Comparison of ENCODE assay signal across 1 cellular context in the genomic region with DNA sequence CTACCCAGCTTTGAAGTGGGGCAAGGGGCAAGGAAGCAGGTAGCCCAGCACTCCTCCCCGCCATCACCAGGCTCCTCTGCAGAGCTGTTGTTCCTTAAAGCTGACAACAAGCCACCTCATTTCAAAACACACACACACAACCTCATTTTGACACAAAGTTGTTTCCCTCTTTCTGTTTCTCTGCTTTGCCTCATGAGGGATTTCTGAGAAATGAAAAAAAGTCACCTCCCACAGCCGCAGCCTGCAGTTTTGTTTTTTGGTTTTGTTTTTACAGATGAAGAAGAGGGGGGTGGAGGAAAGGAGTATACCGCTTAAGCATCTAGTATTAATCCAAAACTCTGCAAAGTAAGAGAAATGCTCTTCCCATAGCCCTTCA.
TF ChIP-seq lines count a peak whose summit lies in the region.

No MANE protein-coding gene starts in this region.

TF ChIP-seq in GM23338, 12 proteins besides CTCF, POLR2A, EP300 and RAD21:
- TF ChIP-seq STAT1 (IDR thresholded peaks at IDR 0.05; ENCODE audit: unreplicated experiment) (no peak), NANOG (IDR thresholded peaks at IDR 0.05; ENCODE audit: borderline replicate concordance) (no peak), ZNF462 (CRISPR knock-in tag; IDR thresholded peaks at IDR 0.05) (no peak), ZNF331 (CRISPR knock-in tag; IDR thresholded peaks at IDR 0.05; ENCODE audit: low read depth) (no peak; the same call in 1 of the 2 replicates), JUNB (IDR thresholded peaks at IDR 0.05; ENCODE audit: unreplicated experiment) (no peak), POLR2AphosphoS5 (IDR thresholded peaks at IDR 0.05; ENCODE audit: low read depth) (no peak), EZH2phosphoT487 (IDR thresholded peaks at IDR 0.05; ENCODE audit: unreplicated experiment) (no peak), ZNF114 (CRISPR knock-in tag; IDR thresholded peaks at IDR 0.05) (no peak), EZH2 (IDR thresholded peaks at IDR 0.05; ENCODE audit: low read depth, unreplicated experiment) (no peak), CREB1 (CRISPR knock-in tag; IDR thresholded peaks at IDR 0.05; ENCODE audit: low read depth) (no peak)
- TF ChIP-seq, protein P1, sequence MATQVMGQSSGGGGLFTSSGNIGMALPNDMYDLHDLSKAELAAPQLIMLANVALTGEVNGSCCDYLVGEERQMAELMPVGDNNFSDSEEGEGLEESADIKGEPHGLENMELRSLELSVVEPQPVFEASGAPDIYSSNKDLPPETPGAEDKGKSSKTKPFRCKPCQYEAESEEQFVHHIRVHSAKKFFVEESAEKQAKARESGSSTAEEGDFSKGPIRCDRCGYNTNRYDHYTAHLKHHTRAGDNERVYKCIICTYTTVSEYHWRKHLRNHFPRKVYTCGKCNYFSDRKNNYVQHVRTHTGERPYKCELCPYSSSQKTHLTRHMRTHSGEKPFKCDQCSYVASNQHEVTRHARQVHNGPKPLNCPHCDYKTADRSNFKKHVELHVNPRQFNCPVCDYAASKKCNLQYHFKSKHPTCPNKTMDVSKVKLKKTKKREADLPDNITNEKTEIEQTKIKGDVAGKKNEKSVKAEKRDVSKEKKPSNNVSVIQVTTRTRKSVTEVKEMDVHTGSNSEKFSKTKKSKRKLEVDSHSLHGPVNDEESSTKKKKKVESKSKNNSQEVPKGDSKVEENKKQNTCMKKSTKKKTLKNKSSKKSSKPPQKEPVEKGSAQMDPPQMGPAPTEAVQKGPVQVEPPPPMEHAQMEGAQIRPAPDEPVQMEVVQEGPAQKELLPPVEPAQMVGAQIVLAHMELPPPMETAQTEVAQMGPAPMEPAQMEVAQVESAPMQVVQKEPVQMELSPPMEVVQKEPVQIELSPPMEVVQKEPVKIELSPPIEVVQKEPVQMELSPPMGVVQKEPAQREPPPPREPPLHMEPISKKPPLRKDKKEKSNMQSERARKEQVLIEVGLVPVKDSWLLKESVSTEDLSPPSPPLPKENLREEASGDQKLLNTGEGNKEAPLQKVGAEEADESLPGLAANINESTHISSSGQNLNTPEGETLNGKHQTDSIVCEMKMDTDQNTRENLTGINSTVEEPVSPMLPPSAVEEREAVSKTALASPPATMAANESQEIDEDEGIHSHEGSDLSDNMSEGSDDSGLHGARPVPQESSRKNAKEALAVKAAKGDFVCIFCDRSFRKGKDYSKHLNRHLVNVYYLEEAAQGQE (IDR thresholded peaks at IDR 0.05; ENCODE audit: unreplicated experiment) = no peak
- TF ChIP-seq, protein P2, sequence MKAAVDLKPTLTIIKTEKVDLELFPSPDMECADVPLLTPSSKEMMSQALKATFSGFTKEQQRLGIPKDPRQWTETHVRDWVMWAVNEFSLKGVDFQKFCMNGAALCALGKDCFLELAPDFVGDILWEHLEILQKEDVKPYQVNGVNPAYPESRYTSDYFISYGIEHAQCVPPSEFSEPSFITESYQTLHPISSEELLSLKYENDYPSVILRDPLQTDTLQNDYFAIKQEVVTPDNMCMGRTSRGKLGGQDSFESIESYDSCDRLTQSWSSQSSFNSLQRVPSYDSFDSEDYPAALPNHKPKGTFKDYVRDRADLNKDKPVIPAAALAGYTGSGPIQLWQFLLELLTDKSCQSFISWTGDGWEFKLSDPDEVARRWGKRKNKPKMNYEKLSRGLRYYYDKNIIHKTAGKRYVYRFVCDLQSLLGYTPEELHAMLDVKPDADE (IDR thresholded peaks at IDR 0.05) = no peak
